Comparison of ENCODE assay signal across 8 cellular contexts in genomic region chr5:66306105-66306843, GRCh38.
DNase-seq lines count a peak whose midpoint lies in the region; ATAC-seq, FAIRE-seq and TF ChIP-seq lines count a peak whose summit lies in the region.

No MANE protein-coding gene starts in this region.

- H3K27me3 Mint-ChIP-seq in activated CD8-positive, alpha-beta T cell treated with anti-CD3 and anti-CD28 coated beads, Interleukin-2, amount 10 ng/mL, durations not matched to agents 7 days and 5 days (ENCODE audit: low read depth) = peaks cover 15% of the 10 kb centered on the region

- H3K4me3 ChIP-seq in AG04450 (ENCODE audit: low read depth, low read length) = no peak overlapping the region

- peaks cover 2% of the 10 kb centered on the region for H3K4me1 Mint-ChIP-seq in activated CD8-positive, alpha-beta T cell treated with anti-CD3 and anti-CD28 coated beads, Interleukin-2, amount 10 ng/mL, durations not matched to agents 7 days and 5 days (ENCODE audit: low read depth)

- DNase-seq in AG04450 (ENCODE audit: low read depth, low spot score) (peak; percentile 38), NCI-H345 (lab: John Stamatoyannopoulos, UW) (peak; percentile 54), frontal cortex (ENCODE audit: low spot score in 2 of 2) (peak; percentile 41 to 62), non-pigmented ciliary epithelial cell (ENCODE audit: low read depth) (peak; percentile 19)
- DNase-seq in activated CD8-positive, alpha-beta T cell treated with anti-CD3 and anti-CD28 coated beads, Interleukin-2, amount 10 ng/mL, durations not matched to agents 7 days and 5 days = peak; percentile 43

- no peak overlapping the region for H3K27ac Mint-ChIP-seq in activated CD8-positive, alpha-beta T cell treated with anti-CD3 and anti-CD28 coated beads, Interleukin-2, amount 10 ng/mL, durations not matched to agents 7 days and 5 days

- CTCF ChIA-PET in AG04450 (lab: Charles Lee) = interaction anchor here (0.6 to 4.5 kb wide), 91 partner anchors 8 to 1696 kb away, joined by 3 to 71 read pairs (median 3); no protein-coding TSS in a partner anchor
- CTCF ChIA-PET in activated CD8-positive, alpha-beta T cell treated with anti-CD3 and anti-CD28 coated beads, Interleukin-2, amount 10 ng/mL, durations not matched to agents 7 days and 5 days (lab: Charles Lee) = interaction anchor here (0.6 to 4.8 kb wide), 61 partner anchors 8 to 851 kb away, joined by 3 to 36 read pairs (median 4); no protein-coding TSS in a partner anchor

- POLR2A ChIA-PET in AG04450 (lab: Yijun Ruan, JAX) = no interaction called here
- POLR2A ChIA-PET in activated CD8-positive, alpha-beta T cell treated with anti-CD3 and anti-CD28 coated beads, Interleukin-2, amount 10 ng/mL, durations not matched to agents 7 days and 5 days (lab: Charles Lee) = interaction anchor here (1.2 kb wide), 1 partner anchor 23 kb away, joined by 3 read pairs; no protein-coding TSS in a partner anchor

- peak; percentile 92 for TF ChIP-seq CTCF in AG04450 (IDR thresholded peaks at IDR 0.05; ENCODE audit: low read depth, low read length)
- TF ChIP-seq CTCF in GM12873 (IDR thresholded peaks at IDR 0.05; ENCODE audit: insufficient read depth, low read depth, low read length, missing control alignments) = peak; percentile 90

- H3K9me3 Mint-ChIP-seq in activated CD8-positive, alpha-beta T cell treated with anti-CD3 and anti-CD28 coated beads, Interleukin-2, amount 10 ng/mL, durations not matched to agents 7 days and 5 days (ENCODE audit: insufficient read depth) = no peaks in the 10 kb centered on the region

- FAIRE-seq in frontal cortex (lab: Jason Lieb, UNC) = no peak

- peaks cover 2% of the 10 kb centered on the region for H3K27me3 ChIP-seq in AG04450 (ENCODE audit: control insufficient read depth, insufficient read depth, low read length)

- H3K27ac ChIP-seq in AG04450 (ENCODE audit: low read depth, low read length) = no peak overlapping the region

- no peaks in the 10 kb centered on the region for H3K36me3 Mint-ChIP-seq in activated CD8-positive, alpha-beta T cell treated with anti-CD3 and anti-CD28 coated beads, Interleukin-2, amount 10 ng/mL, durations not matched to agents 7 days and 5 days (ENCODE audit: low read depth)

- no peak overlapping the region for H3K4me3 Mint-ChIP-seq in activated CD8-positive, alpha-beta T cell treated with anti-CD3 and anti-CD28 coated beads, Interleukin-2, amount 10 ng/mL, durations not matched to agents 7 days and 5 days

- H3K9me3 ChIP-seq in AG04450 (ENCODE audit: control insufficient read depth, insufficient read depth, low read length) = no peaks in the 10 kb centered on the region; the same call in 1 of the 2 replicates

- ATAC-seq in HG03280 (IDR thresholded peaks at IDR 0.05; ENCODE audit: unreplicated experiment) = peak; percentile 59
- peak; percentile 79 for ATAC-seq in activated CD8-positive, alpha-beta T cell treated with anti-CD3 and anti-CD28 coated beads, Interleukin-2, amount 10 ng/mL, durations not matched to agents 7 days and 5 days
- ATAC-seq in GM21360 (IDR thresholded peaks at IDR 0.05; ENCODE audit: unreplicated experiment) = no peak
